Comparison of ENCODE assay signal across 34 cellular contexts in the genomic region with DNA sequence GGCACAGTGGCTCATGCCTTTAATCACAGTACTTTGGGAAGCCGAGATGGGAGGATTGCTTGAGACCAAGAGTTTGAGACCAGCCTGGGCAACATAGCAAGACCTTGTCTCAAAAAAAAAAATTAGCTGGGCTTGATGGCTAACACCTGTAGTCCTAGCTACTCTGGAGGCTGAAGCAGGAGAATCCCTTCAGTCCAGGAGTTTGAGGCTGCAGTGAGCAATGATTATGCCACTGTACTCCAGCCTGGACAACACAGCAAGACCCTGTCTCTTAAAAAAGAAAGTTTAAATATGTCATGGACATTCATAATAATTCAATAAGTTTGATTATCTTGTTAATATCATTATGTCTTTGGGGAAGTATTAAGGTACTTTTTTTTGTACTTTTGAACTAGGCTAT.
"Had no signal": no experiment of that assay in that cellular context is flagged by ENCODE, and none has a peak within 500 bp of the region (broad histone marks: within the 10 kb centered on the region; RNA-seq: fewer than 3 reads in every experiment).

No MANE protein-coding gene starts in this region.

- H3K4me3 ChIP-seq: MG63 had no signal

- H3K9me3 ChIP-seq: MG63 had no signal

- DNase-seq: Karpas-422, Kasumi-1, MG63, MM.1S, MV-4-11, NCI-H1048, NCI-H1092, NCI-H1092 treated with DMSO at 0.1 percent for 48 hours, NCI-H1105, NCI-H1105 treated with DMSO at 0.1 percent for 48 hours, NCI-H1417, NCI-H1417 treated with DMSO at 0.1 percent for 48 hours, NCI-H1436, NCI-H1436 treated with DMSO at 0.1 percent for 48 hours, NCI-H146, NCI-H1694, NCI-H1694 treated with DMSO at 0.1 percent for 48 hours, NCI-H187, NCI-H187 treated with DMSO at 0.1 percent for 48 hours, NCI-H1930, NCI-H2029, NCI-H2029 treated with DMSO at 0.1 percent for 48 hours, NCI-H2081, NCI-H2081 treated with DMSO at 0.1 percent for 48 hours, NCI-H2107, NCI-H2171, NCI-H2171 treated with DMSO at 0.1 percent for 48 hours, NCI-H2227 treated with DMSO at 0.1 percent for 48 hours, NCI-H226, NCI-H345, NCI-H446, NCI-H446 treated with DMSO at 0.1 percent for 48 hours, NCI-H510A, NCI-H510A treated with DMSO at 0.1 percent for 48 hours had no signal

- H3K27me3 ChIP-seq: MG63 had no signal
